ENCODE assay signal across 1 cellular context in genomic region chr11:102391549-102392237, GRCh38.
TF ChIP-seq lines count a peak whose summit lies in the region.

No MANE protein-coding gene starts in this region.

TF ChIP-seq in IMR-90, 13 proteins besides CTCF, POLR2A, EP300 and RAD21:
- no peak for TF ChIP-seq MAZ (IDR thresholded peaks at IDR 0.05; ENCODE audit: borderline replicate concordance, low read depth, low read length)
